In the genomic region with DNA sequence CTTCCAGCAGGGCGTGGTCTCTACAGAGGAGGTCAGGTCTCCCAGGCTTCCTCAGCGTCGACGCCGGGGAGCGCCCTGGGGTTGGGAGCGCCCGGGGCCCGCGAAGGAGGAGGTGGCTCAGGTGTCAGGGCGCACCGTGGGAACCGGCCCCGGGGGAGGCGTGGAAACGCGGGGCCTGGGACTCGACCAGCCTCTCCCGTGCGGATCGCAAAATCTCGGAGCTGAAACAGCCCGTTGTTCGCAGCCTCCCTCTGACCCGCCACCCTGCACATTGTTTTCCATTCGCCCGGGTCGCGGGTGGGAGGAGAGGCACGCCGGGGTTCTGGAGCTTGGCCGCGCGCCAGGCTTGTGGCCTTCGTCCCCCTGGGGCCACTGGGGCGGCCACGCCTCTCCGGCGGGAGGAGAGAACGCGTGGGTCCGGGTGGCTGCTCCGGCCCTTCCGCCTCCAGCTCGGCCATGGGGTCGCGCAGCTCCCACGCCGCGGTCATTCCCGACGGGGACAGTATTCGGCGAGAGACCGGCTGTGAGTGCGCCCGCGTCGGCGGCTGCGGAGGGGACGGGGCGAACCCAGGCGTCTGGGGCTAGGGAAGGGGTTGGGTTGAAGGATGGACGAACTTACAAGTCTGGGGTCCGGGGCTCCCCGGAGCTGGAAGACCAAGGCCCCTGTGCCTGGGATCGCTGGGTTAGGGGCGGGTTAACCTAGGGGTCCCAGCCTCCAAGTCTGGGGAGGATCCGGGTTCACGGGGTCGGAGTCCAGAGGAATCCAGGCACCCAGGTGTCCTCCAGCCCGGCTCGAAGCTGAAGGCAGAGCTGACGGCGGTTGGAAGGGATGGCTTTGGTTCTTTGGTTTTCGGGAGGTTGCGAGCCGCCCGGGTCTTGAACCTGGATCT, we compare ENCODE assay signal across 1 cellular context.
TF ChIP-seq lines count a peak whose summit lies in the region.

A gene (plus strand): TSS at position 433 of the 890 bp plus-strand sequence. CDS start 24 bp downstream, at position 457.

TF ChIP-seq in HepG2, 621 proteins besides CTCF, POLR2A, EP300 and RAD21 (continued from another document):
- TF ChIP-seq MTA3 (CRISPR knock-in tag; IDR thresholded peaks at IDR 0.05) (no peak), MIXL1 (CRISPR knock-in tag; IDR thresholded peaks at IDR 0.05) (no peak), ZMYM4 (CRISPR knock-in tag; IDR thresholded peaks at IDR 0.05) (0 out of 2 replicates have a peak, but pooled peaks have one; percentile 63), CENPT (CRISPR knock-in tag; IDR thresholded peaks at IDR 0.05; ENCODE audit: low read depth) (no peak), GTF2F1 (IDR thresholded peaks at IDR 0.05; ENCODE audit: low read length) (no peak), TAF15 (IDR thresholded peaks at IDR 0.05; ENCODE audit: low read depth, low read length, poor library complexity, severe bottlenecking) (no peak), ZNF607 (CRISPR knock-in tag; IDR thresholded peaks at IDR 0.05; ENCODE audit: borderline replicate concordance) (peak; percentile 71; the same call in 1 of the 2 replicates)
- TF ChIP-seq, protein P1, sequence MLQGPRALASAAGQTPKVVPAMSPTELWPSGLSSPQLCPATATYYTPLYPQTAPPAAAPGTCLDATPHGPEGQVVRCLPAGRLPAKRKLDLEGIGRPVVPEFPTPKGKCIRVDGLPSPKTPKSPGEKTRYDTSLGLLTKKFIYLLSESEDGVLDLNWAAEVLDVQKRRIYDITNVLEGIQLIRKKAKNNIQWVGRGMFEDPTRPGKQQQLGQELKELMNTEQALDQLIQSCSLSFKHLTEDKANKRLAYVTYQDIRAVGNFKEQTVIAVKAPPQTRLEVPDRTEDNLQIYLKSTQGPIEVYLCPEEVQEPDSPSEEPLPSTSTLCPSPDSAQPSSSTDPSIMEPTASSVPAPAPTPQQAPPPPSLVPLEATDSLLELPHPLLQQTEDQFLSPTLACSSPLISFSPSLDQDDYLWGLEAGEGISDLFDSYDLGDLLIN (CRISPR knock-in tag; IDR thresholded peaks at IDR 0.05; ENCODE audit: borderline replicate concordance), result 0 out of 2 replicates have a peak, but pooled peaks have one; percentile 24
